Comparison of ENCODE assay signal across 25 cellular contexts in genomic region chr4:14446904-14447303, GRCh38.
"Had no signal": no experiment of that assay in that cellular context is flagged by ENCODE, and none has a peak within 500 bp of the region (broad histone marks: within the 10 kb centered on the region; RNA-seq: fewer than 3 reads in every experiment).

No MANE protein-coding gene starts in this region.

- H3K27me3 Mint-ChIP-seq: activated CD4-positive, alpha-beta memory T cell treated with anti-CD3 and anti-CD28 coated beads, Interleukin-2, amount 10 ng/mL, durations not matched to agents 7 days and 5 days; natural killer cell treated with Interleukin-12 subunit alpha and Interleukin-12 subunit beta and Interleukin-15 and Interleukin-18, amount 100 ng/mL, for 72 hours had no signal

- DNase-seq: activated CD4-positive, alpha-beta memory T cell treated with anti-CD3 and anti-CD28 coated beads, Interleukin-2, amount 10 ng/mL, durations not matched to agents 7 days and 5 days; activated CD4-positive, alpha-beta T cell treated with anti-CD3 and anti-CD28 coated beads for 48 hours; activated T-cell treated with anti-CD3 and anti-CD28 coated beads, Interleukin-2, amount 50 U/mL, for 48 hours; body of pancreas; central memory CD4-positive, alpha-beta T cell; endodermal cell; immature natural killer cell; kidney glomerular epithelial cell; mucosa of descending colon; ovary; psoas muscle; stimulated activated CD4-positive, alpha-beta T cell treated with anti-CD3 and anti-CD28 coated beads, Interleukin-15, amount 100 ng/mL, for 24 hours; stimulated activated CD4-positive, alpha-beta T cell treated with anti-CD3 and anti-CD28 coated beads, Interleukin-2, amount 100 ng/mL, for 24 hours; stimulated activated naive CD4-positive, alpha-beta T cell; SW 1271; T-helper 9 cell had no signal

- H3K4me1 Mint-ChIP-seq: activated CD4-positive, alpha-beta memory T cell treated with anti-CD3 and anti-CD28 coated beads, Interleukin-2, amount 10 ng/mL, durations not matched to agents 7 days and 5 days; immature natural killer cell had no signal

- H3K4me3 Mint-ChIP-seq: activated CD4-positive, alpha-beta memory T cell treated with anti-CD3 and anti-CD28 coated beads, Interleukin-2, amount 10 ng/mL, durations not matched to agents 7 days and 5 days; endodermal cell; immature natural killer cell; natural killer cell treated with Interleukin-12 subunit alpha and Interleukin-12 subunit beta and Interleukin-15 and Interleukin-18, amount 100 ng/mL, for 72 hours; T-helper 1 cell treated with Interleukin-12 subunit alpha and Interleukin-12 subunit beta and Interleukin-4 antibody, amounts not matched to agents 30 μg/mL and 1 μg/mL, for 36 hours had no signal

- H3K4me1 ChIP-seq: body of pancreas, psoas muscle, right atrium auricular region, tibial nerve had no signal

- H3K27me3 ChIP-seq: body of pancreas, neutrophil, ovary, right atrium auricular region, tibial nerve had no signal

- H3K36me3 Mint-ChIP-seq: activated naive CD4-positive, alpha-beta T cell treated with anti-CD3 and anti-CD28 coated beads, Interleukin-2, amount 50 U/mL, for 72 hours; immature natural killer cell had no signal

- H3K9me3 ChIP-seq: body of pancreas, mucosa of descending colon, neutrophil, ovary, psoas muscle, right atrium auricular region, tibial nerve had no signal

- H3K27ac ChIP-seq: body of pancreas, neutrophil, ovary, psoas muscle, right atrium auricular region, VCaP had no signal

- H3K9me3 Mint-ChIP-seq: activated T-helper 2 cell treated with anti-CD3 and anti-CD28 coated beads, Interferon-gamma antibody, Interleukin-2, Interleukin-4, amounts not matched to agents 10 μg/mL and 5 μg/mL and 100 μg/mL, durations not matched to agents 14 hours and 24 hours and 36 hours had no signal

- H3K36me3 ChIP-seq: neutrophil, ovary, right atrium auricular region, tibial nerve had no signal

- H3K4me3 ChIP-seq: body of pancreas, lung, mucosa of descending colon, ovary, psoas muscle, right atrium auricular region, tibial nerve had no signal

- H3K27ac Mint-ChIP-seq: activated CD4-positive, alpha-beta memory T cell treated with anti-CD3 and anti-CD28 coated beads, Interleukin-2, amount 10 ng/mL, durations not matched to agents 7 days and 5 days; activated naive CD4-positive, alpha-beta T cell treated with anti-CD3 and anti-CD28 coated beads, Interleukin-2, amount 50 U/mL, for 72 hours; activated T-helper 2 cell treated with anti-CD3 and anti-CD28 coated beads, Interferon-gamma antibody, Interleukin-2, Interleukin-4, amounts not matched to agents 10 μg/mL and 5 μg/mL and 100 μg/mL, durations not matched to agents 14 hours and 24 hours and 36 hours; endodermal cell; immature natural killer cell; natural killer cell treated with Interleukin-12 subunit alpha and Interleukin-12 subunit beta and Interleukin-15 and Interleukin-18, amount 100 ng/mL, for 72 hours; T-helper 1 cell treated with Interleukin-12 subunit alpha and Interleukin-12 subunit beta and Interleukin-4 antibody, amounts not matched to agents 30 μg/mL and 1 μg/mL, for 36 hours had no signal
